Comparison of ENCODE assay signal across 12 cellular contexts in genomic region chr3:43345877-43346276, GRCh38. TPM values are rescaled to one million over a fixed set of nuclear protein-coding genes. Genes with fewer than 3 reads are reported as not detected.
DNase-seq lines count a peak whose midpoint lies in the region; ATAC-seq and TF ChIP-seq lines count a peak whose summit lies in the region.
"Had no signal": no experiment of that assay in that cellular context is flagged by ENCODE, and none has a peak within 500 bp of the region (broad histone marks: within the 10 kb centered on the region; RNA-seq: fewer than 3 reads in every experiment).

No MANE protein-coding gene starts in this region.

- ATAC-seq in stimulated activated memory B cell treated with anti-CD40 and anti-IgM and Interleukin-4, amounts not matched to agents 10 μg/mL and 1 μg/mL and 100 μg/mL, for 72 hours: no peak

- peak; percentile 13 for DNase-seq in stimulated activated CD4-positive, alpha-beta T cell treated with anti-CD3 and anti-CD28 coated beads, Interleukin-4, amount 100 ng/mL, for 24 hours
- no peak for DNase-seq in stimulated activated CD4-positive, alpha-beta T cell treated with anti-CD3 and anti-CD28 coated beads, Interleukin-4, amount 100 ng/mL, for 4 hours
- DNase-seq in activated CD4-positive, alpha-beta memory T cell treated with anti-CD3 and anti-CD28 coated beads for 36 hours: peak; percentile 54
- DNase-seq in immature natural killer cell (peak in 1 of 3 donors; percentile 22), colonic mucosa (no peak), globus pallidus (ENCODE audit: low spot score) (no peak), NCI-H2107 (lab: John Stamatoyannopoulos, UW) (no peak)
- DNase-seq: MG63, testis had no signal

- H3K4me3 Mint-ChIP-seq in activated CD4-positive, alpha-beta memory T cell treated with anti-CD3 and anti-CD28 coated beads for 36 hours: no peak overlapping the region
- H3K4me3 Mint-ChIP-seq in immature natural killer cell: peak overlapping the region; percentile 71 to 79 (median 73)
- no peak overlapping the region for H3K4me3 Mint-ChIP-seq in stimulated activated memory B cell treated with anti-CD40 and anti-IgM and Interleukin-4, amounts not matched to agents 10 μg/mL and 1 μg/mL and 100 μg/mL, for 72 hours
- H3K4me3 Mint-ChIP-seq: neural progenitor cell had no signal

- POLR2A ChIA-PET in activated CD4-positive, alpha-beta memory T cell treated with anti-CD3 and anti-CD28 coated beads for 36 hours (lab: Charles Lee): interaction anchor here (0.5 to 0.6 kb wide), 2 partner anchors 31 to 40 kb away, joined by 3 to 5 read pairs; no protein-coding TSS in a partner anchor

- H3K27me3 Mint-ChIP-seq in activated CD4-positive, alpha-beta memory T cell treated with anti-CD3 and anti-CD28 coated beads for 36 hours: no peaks in the 10 kb centered on the region
- H3K27me3 Mint-ChIP-seq in immature natural killer cell (ENCODE audit: low read depth in 3 of 3): peaks cover 16 to 23% (median 20%) of the 10 kb centered on the region in 3 donors
- no peaks in the 10 kb centered on the region for H3K27me3 Mint-ChIP-seq in stimulated activated memory B cell treated with anti-CD40 and anti-IgM and Interleukin-4, amounts not matched to agents 10 μg/mL and 1 μg/mL and 100 μg/mL, for 72 hours

- no peaks in the 10 kb centered on the region for H3K9me3 ChIP-seq in colonic mucosa
- H3K9me3 ChIP-seq: MG63, testis had no signal

- H3K27ac Mint-ChIP-seq in activated CD4-positive, alpha-beta memory T cell treated with anti-CD3 and anti-CD28 coated beads for 36 hours: peak overlapping the region; percentile 75
- H3K27ac Mint-ChIP-seq in immature natural killer cell: peak overlapping the region; percentile 90 to 99 (median 98)
- H3K27ac Mint-ChIP-seq in stimulated activated memory B cell treated with anti-CD40 and anti-IgM and Interleukin-4, amounts not matched to agents 10 μg/mL and 1 μg/mL and 100 μg/mL, for 72 hours: no peak overlapping the region
- H3K27ac Mint-ChIP-seq: neural progenitor cell had no signal

- no peak for TF ChIP-seq CTCF in colonic mucosa (IDR thresholded peaks at IDR 0.05)

- H3K27me3 ChIP-seq in colonic mucosa: no peaks in the 10 kb centered on the region
- H3K27me3 ChIP-seq: MG63, neural progenitor cell, testis had no signal

- peaks cover 2% of the 10 kb centered on the region for H3K9me3 Mint-ChIP-seq in activated CD4-positive, alpha-beta memory T cell treated with anti-CD3 and anti-CD28 coated beads for 36 hours
- peaks cover 0 to 5% (median 2%) of the 10 kb centered on the region in 6 donors for H3K9me3 Mint-ChIP-seq in immature natural killer cell
- H3K9me3 Mint-ChIP-seq in stimulated activated memory B cell treated with anti-CD40 and anti-IgM and Interleukin-4, amounts not matched to agents 10 μg/mL and 1 μg/mL and 100 μg/mL, for 72 hours: no peaks in the 10 kb centered on the region
- H3K9me3 Mint-ChIP-seq: neural progenitor cell had no signal

- peaks cover 63% of the 10 kb centered on the region for H3K36me3 Mint-ChIP-seq in activated CD4-positive, alpha-beta memory T cell treated with anti-CD3 and anti-CD28 coated beads for 36 hours
- peaks cover 43 to 75% (median 62%) of the 10 kb centered on the region in 3 donors for H3K36me3 Mint-ChIP-seq in immature natural killer cell
- H3K36me3 Mint-ChIP-seq in stimulated activated memory B cell treated with anti-CD40 and anti-IgM and Interleukin-4, amounts not matched to agents 10 μg/mL and 1 μg/mL and 100 μg/mL, for 72 hours: peaks cover 78% of the 10 kb centered on the region

- H3K27ac ChIP-seq in colonic mucosa: no peak overlapping the region
- H3K27ac ChIP-seq: neural progenitor cell, SK-N-MC, testis had no signal

- CTCF ChIA-PET in activated CD4-positive, alpha-beta memory T cell treated with anti-CD3 and anti-CD28 coated beads for 36 hours (lab: Charles Lee): interaction anchor here (1.0 to 2.7 kb wide), 4 partner anchors 25 to 184 kb away, joined by 3 to 10 read pairs (median 8); no protein-coding TSS in a partner anchor

- H3K36me3 ChIP-seq in colonic mucosa: peaks cover 4% of the 10 kb centered on the region
- H3K36me3 ChIP-seq: neural progenitor cell had no signal

- H3K4me3 ChIP-seq in colonic mucosa: no peak overlapping the region
- H3K4me3 ChIP-seq: MG63, neural progenitor cell, SK-N-MC, testis had no signal

- H3K4me1 ChIP-seq in colonic mucosa: no peaks in the 10 kb centered on the region
- H3K4me1 ChIP-seq: neural progenitor cell, testis had no signal

- H3K4me1 Mint-ChIP-seq in activated CD4-positive, alpha-beta memory T cell treated with anti-CD3 and anti-CD28 coated beads for 36 hours (ENCODE audit: low read depth): peaks cover 56% of the 10 kb centered on the region
- peaks cover 90% of the 10 kb centered on the region in 2 donors for H3K4me1 Mint-ChIP-seq in immature natural killer cell
- no peaks in the 10 kb centered on the region for H3K4me1 Mint-ChIP-seq in stimulated activated memory B cell treated with anti-CD40 and anti-IgM and Interleukin-4, amounts not matched to agents 10 μg/mL and 1 μg/mL and 100 μg/mL, for 72 hours

- no peak overlapping the region for H3K9ac ChIP-seq in colonic mucosa (ENCODE audit: low read depth in 2 of 2, low read length in 2 of 2)
- H3K9ac ChIP-seq: neural progenitor cell had no signal

- intact Hi-C loops in activated CD4-positive, alpha-beta memory T cell treated with anti-CD3 and anti-CD28 coated beads for 36 hours (cut with micrococcal nuclease): loop anchor here (2.0 kb wide), 2 partner anchors 43 to 57 kb away; no protein-coding TSS in a partner anchor
- intact Hi-C loops in colonic mucosa (cut with DNase I): no loop called here

RNA-seq across cellular contexts. Expression of gene SNRK, which starts 59.5 kb away (rescaled TPM):
- total RNA-seq in activated CD4-positive, alpha-beta memory T cell treated with anti-CD3 and anti-CD28 coated beads for 36 hours: 10 to 100 TPM; 23.9 to 24.4 TPM
- polyA plus RNA-seq in immature natural killer cell: 10 to 100 TPM; 34.3 to 68.6 (median 38.4) TPM
- 10 to 100 TPM; 19.7 to 48.2 TPM for total RNA-seq in colonic mucosa

Comparison
In these comparisons a context has a peak if more than half of its experiments do, and no peak if none do; other contexts are left out.
1. DNase-seq: peak in stimulated activated CD4-positive, alpha-beta T cell treated with anti-CD3 and anti-CD28 coated beads, Interleukin-4, amount 100 ng/mL, for 24 hours (single experiment) and activated CD4-positive, alpha-beta memory T cell treated with anti-CD3 and anti-CD28 coated beads for 36 hours (single experiment); none in stimulated activated CD4-positive, alpha-beta T cell treated with anti-CD3 and anti-CD28 coated beads, Interleukin-4, amount 100 ng/mL, for 4 hours (0 of 2), colonic mucosa (single experiment), globus pallidus (single experiment) and NCI-H2107 (single experiment).
2. H3K4me3 Mint-ChIP-seq: peak in immature natural killer cell (5 of 5); none in activated CD4-positive, alpha-beta memory T cell treated with anti-CD3 and anti-CD28 coated beads for 36 hours (single experiment) and stimulated activated memory B cell treated with anti-CD40 and anti-IgM and Interleukin-4, amounts not matched to agents 10 μg/mL and 1 μg/mL and 100 μg/mL, for 72 hours (single experiment).